In genomic region chr17:69572747-69573146, GRCh38 we compare ENCODE assay signal across 17 cellular contexts.
A peak's percentile ranks its signal among the peaks of the same experiment; 100 is the strongest.
DNase-seq lines count a peak whose midpoint lies in the region; ATAC-seq and TF ChIP-seq lines count a peak whose summit lies in the region.
"Had no signal": no experiment of that assay in that cellular context is flagged by ENCODE, and none has a peak within 500 bp of the region (broad histone marks: within the 10 kb centered on the region; RNA-seq: fewer than 3 reads in every experiment).

No MANE protein-coding gene starts in this region.

- H2BK15ac ChIP-seq in H9 (ENCODE audit: low read depth, low read length) = no peak overlapping the region

- H3K4me1 ChIP-seq in DOHH2 (ENCODE audit: control insufficient read depth, low read length) = peaks cover 93% of the 10 kb centered on the region
- H3K4me1 ChIP-seq in OCI-LY1 (ENCODE audit: insufficient read depth, low read length, severe bottlenecking) = peaks cover 68% of the 10 kb centered on the region
- H3K4me1 ChIP-seq in gastroesophageal sphincter = peaks cover 5 to 33% (median 19%) of the 10 kb centered on the region in 3 donors
- H3K4me1 ChIP-seq in thyroid gland = peaks cover 46 to 50% of the 10 kb centered on the region in 2 donors
- H3K4me1 ChIP-seq in H9 (ENCODE audit: insufficient read depth, low read length) = peaks cover 6% of the 10 kb centered on the region
- H3K4me1 ChIP-seq: HAP-1 had no signal

- no peaks in the 10 kb centered on the region for H3K9me3 Mint-ChIP-seq in H9
- H3K9me3 Mint-ChIP-seq: CD14-positive monocyte; CD4-positive, alpha-beta memory T cell; IgD-negative memory B cell had no signal

- no peak overlapping the region for H2BK20ac ChIP-seq in H9 (ENCODE audit: low read depth, low read length, poor library complexity, severe bottlenecking)

- no peaks in the 10 kb centered on the region for H3K79me1 ChIP-seq in H9 (ENCODE audit: insufficient read depth, low read depth, low read length, poor library complexity, severe bottlenecking)

- H3K79me2 ChIP-seq in DOHH2 (ENCODE audit: control insufficient read depth, low read length) (no peaks in the 10 kb centered on the region), OCI-LY1 (ENCODE audit: insufficient read depth, low read length) (no peaks in the 10 kb centered on the region), H9 (ENCODE audit: insufficient read depth, low read length) (no peaks in the 10 kb centered on the region)

- H3K27ac Mint-ChIP-seq in H9 = no peak overlapping the region
- H3K27ac Mint-ChIP-seq: CD14-positive monocyte, IgD-negative memory B cell had no signal

- H3K56ac ChIP-seq in H9 (ENCODE audit: insufficient read length, low read depth, low read length) = no peak overlapping the region

- H3K9ac ChIP-seq in OCI-LY1 (ENCODE audit: low read length) (peak overlapping the region; percentile 19; the same call in 1 of the 2 replicates), H9 (ENCODE audit: extremely low read depth, insufficient read length, low read length) (no peak overlapping the region)

- no peaks in the 10 kb centered on the region for H3K36me3 ChIP-seq in DOHH2 (ENCODE audit: control insufficient read depth, low read length)
- H3K36me3 ChIP-seq in OCI-LY1 (ENCODE audit: insufficient read depth, low read length) = no peaks in the 10 kb centered on the region
- no peaks in the 10 kb centered on the region for H3K36me3 ChIP-seq in gastroesophageal sphincter
- H3K36me3 ChIP-seq in thyroid gland = no peaks in the 10 kb centered on the region
- H3K36me3 ChIP-seq: HAP-1 had no signal

- no peak for ATAC-seq in gastroesophageal sphincter
- no peak for ATAC-seq in HG03378 (IDR thresholded peaks at IDR 0.05; ENCODE audit: unreplicated experiment)

- H3K27me3 Mint-ChIP-seq in H9 (ENCODE audit: low read depth) = no peaks in the 10 kb centered on the region; the same call in 1 of the 2 replicates

- H2AK5ac ChIP-seq in H9 (ENCODE audit: insufficient read length, low read length) = no peak overlapping the region

- TF ChIP-seq POLR2A in gastroesophageal sphincter (IDR thresholded peaks at IDR 0.05) = no peak
- TF ChIP-seq POLR2A in thyroid gland (IDR thresholded peaks at IDR 0.05) = no peak

- no peaks in the 10 kb centered on the region for H3K23me2 ChIP-seq in H9 (ENCODE audit: insufficient read length, low read depth, low read length, poor library complexity, severe bottlenecking)

- no peak overlapping the region for H4K91ac ChIP-seq in H9 (ENCODE audit: insufficient read length, low read depth, low read length)

- no peak overlapping the region for H2BK120ac ChIP-seq in H9 (ENCODE audit: low read depth, low read length, poor library complexity, severe bottlenecking)

- H3K27me3 ChIP-seq in DOHH2 (ENCODE audit: control insufficient read depth, low read length) (no peaks in the 10 kb centered on the region), OCI-LY1 (ENCODE audit: insufficient read depth, low read length) (no peaks in the 10 kb centered on the region), gastroesophageal sphincter (no peaks in the 10 kb centered on the region), thyroid gland (no peaks in the 10 kb centered on the region), H9 (ENCODE audit: insufficient read depth, low read length) (no peaks in the 10 kb centered on the region)

- H4K20me1 ChIP-seq in DOHH2 (ENCODE audit: control insufficient read depth, insufficient read depth, low read depth, low read length) (no peaks in the 10 kb centered on the region), OCI-LY1 (ENCODE audit: insufficient read depth, low read length) (no peaks in the 10 kb centered on the region), H9 (ENCODE audit: control insufficient read depth, insufficient read depth, insufficient read length) (no peaks in the 10 kb centered on the region)

- peaks cover 26 to 30% of the 10 kb centered on the region in 2 experiments for H3K4me1 Mint-ChIP-seq in H9

- no peak overlapping the region for H2AFZ ChIP-seq in OCI-LY1 (ENCODE audit: low read length)
- no peak overlapping the region for H2AFZ ChIP-seq in H9 (ENCODE audit: low read length)

- H3K18ac ChIP-seq in H9 (ENCODE audit: insufficient read length, low read depth, low read length) = no peak overlapping the region

- H3K14ac ChIP-seq in H9 (ENCODE audit: insufficient read depth, low read length) = no peak overlapping the region

- H2BK12ac ChIP-seq in H9 (ENCODE audit: insufficient read length, low read depth, low read length) = no peak overlapping the region

- H3T11ph ChIP-seq in H9 (ENCODE audit: low read length) = no peak overlapping the region

- no peak for TF ChIP-seq EP300 in gastroesophageal sphincter (IDR thresholded peaks at IDR 0.05)

- H3K36me3 Mint-ChIP-seq in H9 (ENCODE audit: insufficient read depth in 1 of 3, low read depth in 3 of 3) = no peaks in the 10 kb centered on the region
- H3K36me3 Mint-ChIP-seq: CD14-positive monocyte; CD4-positive, alpha-beta memory T cell; IgD-negative memory B cell had no signal

- DNase-seq in thyroid gland (no peak), H9 (no peak), amniotic stem cell (lab: John Stamatoyannopoulos, UW) (no peak)
- DNase-seq: AML-193; CD4-positive, alpha-beta memory T cell; DMS153; DMS79 treated with DMSO at 0.1 percent for 48 hours; EL; KBM-7 had no signal

- H3K9me2 ChIP-seq in DOHH2 (replicated peaks; ENCODE audit: control insufficient read depth, low read length) (no peaks in the 10 kb centered on the region), OCI-LY1 (ENCODE audit: low read depth, low read length) (no peaks in the 10 kb centered on the region)

- no peak for TF ChIP-seq CTCF in DOHH2 (IDR thresholded peaks at IDR 0.05; ENCODE audit: low read depth, low read length, poor library complexity, severe bottlenecking)
- TF ChIP-seq CTCF in OCI-LY1 (IDR thresholded peaks at IDR 0.05; ENCODE audit: low read length) = no peak
- TF ChIP-seq CTCF in gastroesophageal sphincter (IDR thresholded peaks at IDR 0.05) = no peak
- no peak for TF ChIP-seq CTCF in thyroid gland (IDR thresholded peaks at IDR 0.05)
- no peak for TF ChIP-seq CTCF in H9 (conservative IDR thresholded peaks at IDR 0.05)

- no peak overlapping the region for H2BK5ac ChIP-seq in H9 (ENCODE audit: insufficient read length, low read length)

- no peak overlapping the region for H3K4me3 Mint-ChIP-seq in H9
- H3K4me3 Mint-ChIP-seq: CD14-positive monocyte; CD4-positive, alpha-beta memory T cell; IgD-negative memory B cell had no signal

- peak overlapping the region; percentile 76 for H3K4me2 ChIP-seq in DOHH2 (ENCODE audit: low read length)
- H3K4me2 ChIP-seq in OCI-LY1 (ENCODE audit: low read length) = peak overlapping the region; percentile 57
- no peak overlapping the region for H3K4me2 ChIP-seq in H9 (ENCODE audit: insufficient read depth, insufficient read length, low read length)

- 33 to 69% methylated on average over 1 to 2 of the region's 3 CpGs for WGBS in gastroesophageal sphincter (ENCODE audit: low coverage in 1 of 2), 2 donors
- WGBS in thyroid gland, 2 donors = 90 to 91% methylated on average over 3 of the region's 3 CpGs
- WGBS in H9 (ENCODE audit: extremely low coverage, insufficient read length, low lambda C conversion rate) = no CpG with 5 or more reads among the region's 3 CpGs

- no peaks in the 10 kb centered on the region for H3K9me3 ChIP-seq in DOHH2 (ENCODE audit: control insufficient read depth, insufficient read depth, low read length)
- H3K9me3 ChIP-seq in OCI-LY1 (ENCODE audit: low read length) = no peaks in the 10 kb centered on the region
- H3K9me3 ChIP-seq in gastroesophageal sphincter = no peaks in the 10 kb centered on the region
- H3K9me3 ChIP-seq in thyroid gland = no peaks in the 10 kb centered on the region
- no peaks in the 10 kb centered on the region for H3K9me3 ChIP-seq in H9 (ENCODE audit: control insufficient read depth, low read depth, low read length)
- H3K9me3 ChIP-seq: HAP-1 had no signal

- H3F3A ChIP-seq in DOHH2 (ENCODE audit: control insufficient read depth, insufficient read depth) = peaks cover 36% of the 10 kb centered on the region
- H3F3A ChIP-seq in OCI-LY1 (ENCODE audit: insufficient read depth, low read length) = peaks cover 6% of the 10 kb centered on the region; the same call in 1 of the 2 replicates

- H4K5ac ChIP-seq in H9 (ENCODE audit: insufficient read length, low read depth, low read length) = no peak overlapping the region

- no peak overlapping the region for H3K4ac ChIP-seq in H9 (ENCODE audit: low read depth, low read length)

- H3K4me3 ChIP-seq in DOHH2 (ENCODE audit: low read length) = peak overlapping the region; percentile 13
- H3K4me3 ChIP-seq in OCI-LY1 (ENCODE audit: low read depth, low read length, poor library complexity, severe bottlenecking) = no peak overlapping the region
- H3K4me3 ChIP-seq in gastroesophageal sphincter = no peak overlapping the region
- H3K4me3 ChIP-seq in thyroid gland (replicated peaks in 1 of 3) = no peak overlapping the region
- H3K4me3 ChIP-seq: HAP-1 had no signal

- no peak overlapping the region for H4K8ac ChIP-seq in H9 (replicated peaks; ENCODE audit: insufficient read length, low read depth, low read length)

- H3K23ac ChIP-seq in H9 (ENCODE audit: insufficient read length, low read depth, low read length) = no peak overlapping the region

- intact Hi-C loops in thyroid gland (cut with DNase I) = no loop called here

- H3K27ac ChIP-seq in DOHH2 (ENCODE audit: low read depth, low read length) (peak overlapping the region; percentile 97), OCI-LY1 (ENCODE audit: low read depth, low read length, poor library complexity, severe bottlenecking) (peak overlapping the region; percentile 97), gastroesophageal sphincter (peak overlapping the region in 3 of 4 donors; percentile 16 to 69 (median 23)), thyroid gland (peak overlapping the region; percentile 91 to 99 (median 93)), H9 (ENCODE audit: insufficient read length, low read depth, low read length) (no peak overlapping the region)
- H3K27ac ChIP-seq: HL-60 had no signal
